ENCODE assay signal across 15 cellular contexts in the genomic region with DNA sequence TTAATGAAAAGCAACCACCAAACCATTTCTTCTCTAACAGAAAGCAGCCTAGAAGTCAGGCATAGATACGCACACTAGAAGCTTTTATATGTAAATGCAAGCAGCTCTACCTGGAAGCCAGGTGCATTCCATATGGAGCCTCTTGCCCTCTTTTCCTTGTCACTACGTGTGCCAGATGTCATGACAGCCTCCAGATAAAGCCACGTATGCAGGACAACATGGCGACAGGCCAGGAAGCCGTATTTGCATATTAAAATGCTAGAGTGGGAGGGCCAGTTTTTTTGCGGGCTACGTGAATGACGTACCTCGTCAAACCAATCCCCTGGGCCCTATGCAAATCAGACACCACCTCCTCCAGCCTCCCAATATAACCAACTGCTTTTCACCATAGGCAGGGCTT.
DNase-seq lines count a peak whose midpoint lies in the region; ATAC-seq and TF ChIP-seq lines count a peak whose summit lies in the region.
"Had no signal": no experiment of that assay in that cellular context is flagged by ENCODE, and none has a peak within 500 bp of the region (broad histone marks: within the 10 kb centered on the region; RNA-seq: fewer than 3 reads in every experiment).

No MANE protein-coding gene starts in this region.

- H3K9me3 Mint-ChIP-seq in GM23338, result no peaks in the 10 kb centered on the region
- H3K9me3 Mint-ChIP-seq in activated naive CD4-positive, alpha-beta T cell treated with anti-CD3 and anti-CD28 coated beads, Interleukin-2, amount 50 U/mL, for 72 hours, result peaks cover 7 to 19% of the 10 kb centered on the region in 2 donors
- H3K9me3 Mint-ChIP-seq in HFFc6, result peaks cover 49% of the 10 kb centered on the region

- H4K20me1 ChIP-seq in GM23338 (replicated peaks; ENCODE audit: insufficient read depth), result no peaks in the 10 kb centered on the region

- H3K4me3 ChIP-seq in GM23338 (no peak overlapping the region), body of pancreas (no peak overlapping the region)
- H3K4me3 ChIP-seq: A549, GM12878, HAP-1 had no signal

- peaks cover 12% of the 10 kb centered on the region for H3K4me1 Mint-ChIP-seq in GM23338
- no peaks in the 10 kb centered on the region for H3K4me1 Mint-ChIP-seq in HFFc6 (ENCODE audit: low read depth)
- H3K4me1 Mint-ChIP-seq: CD14-positive monocyte had no signal

- H3K27me3 Mint-ChIP-seq in GM23338 (ENCODE audit: insufficient read depth, low read depth, poor library complexity) (peaks cover 4% of the 10 kb centered on the region), HFFc6 (ENCODE audit: insufficient read depth) (no peaks in the 10 kb centered on the region)

- no peaks in the 10 kb centered on the region for H3K36me3 ChIP-seq in GM23338 (ENCODE audit: insufficient read depth)
- no peaks in the 10 kb centered on the region for H3K36me3 ChIP-seq in body of pancreas (replicated peaks in 1 of 2; ENCODE audit: insufficient read depth in 1 of 2, low read depth in 2 of 2)
- H3K36me3 ChIP-seq: HAP-1 had no signal

- H3K27me3 ChIP-seq in GM23338 (ENCODE audit: insufficient read depth), result no peaks in the 10 kb centered on the region
- no peaks in the 10 kb centered on the region for H3K27me3 ChIP-seq in body of pancreas

- H3K4me2 ChIP-seq in GM23338, result 0 out of 2 replicates have a peak overlapping the region, but pooled peaks have one; percentile 15
- H3K4me2 ChIP-seq: A549 had no signal

- H3K36me3 Mint-ChIP-seq in GM23338 (ENCODE audit: low read depth) (peaks cover 6% of the 10 kb centered on the region; the same call in 1 of the 3 replicates), HFFc6 (ENCODE audit: low read depth) (no peaks in the 10 kb centered on the region)
- no peaks in the 10 kb centered on the region for H3K36me3 Mint-ChIP-seq in activated naive CD4-positive, alpha-beta T cell treated with anti-CD3 and anti-CD28 coated beads, Interleukin-2, amount 50 U/mL, for 72 hours
- H3K36me3 Mint-ChIP-seq: CD14-positive monocyte; CD8-positive, alpha-beta T cell had no signal

- H3K27ac ChIP-seq in GM23338 (ENCODE audit: low read depth), result no peak overlapping the region
- H3K27ac ChIP-seq in body of pancreas, result peak overlapping the region in 2 of 4 donors; percentile 31 to 53
- H3K27ac ChIP-seq: A549 had no signal

- H3F3A ChIP-seq in GM23338 (replicated peaks; ENCODE audit: low read depth), result no peaks in the 10 kb centered on the region

- H3K4me1 ChIP-seq in GM23338 (ENCODE audit: insufficient read depth), result peaks cover 9% of the 10 kb centered on the region
- peaks cover 10% of the 10 kb centered on the region for H3K4me1 ChIP-seq in body of pancreas
- H3K4me1 ChIP-seq: A549, HAP-1 had no signal

- no peaks in the 10 kb centered on the region for H3K79me2 ChIP-seq in GM23338 (replicated peaks; ENCODE audit: insufficient read depth)

- peak in 1 of 3 donors; percentile 28 for TF ChIP-seq POLR2A in body of pancreas (IDR thresholded peaks at IDR 0.05)

- intact Hi-C loops in body of pancreas (cut with DNase I), result no loop called here

- TF ChIP-seq CTCF in GM23338 (conservative IDR thresholded peaks at IDR 0.05; ENCODE audit: low read depth in 2 of 2) (no peak), body of pancreas (IDR thresholded peaks at IDR 0.05) (no peak), HFFc6 (IDR thresholded peaks at IDR 0.05) (no peak)

- H3K4me3 Mint-ChIP-seq in GM23338, result no peak overlapping the region
- H3K4me3 Mint-ChIP-seq in HFFc6, result no peak overlapping the region
- H3K4me3 Mint-ChIP-seq: CD14-positive monocyte; CD8-positive, alpha-beta T cell had no signal

- 53 to 65% methylated on average over 9 of the region's 9 CpGs for WGBS in body of pancreas, 2 donors

- no peak overlapping the region for H2AFZ ChIP-seq in GM23338

- H3K9me2 ChIP-seq in GM23338 (ENCODE audit: insufficient read depth), result peaks cover 13% of the 10 kb centered on the region

- peak; percentile 56 for ATAC-seq in GM23338
- peak; percentile 82 for ATAC-seq in body of pancreas
- ATAC-seq in activated naive CD4-positive, alpha-beta T cell treated with anti-CD3 and anti-CD28 coated beads, Interleukin-2, amount 50 U/mL, for 72 hours, result no peak
- ATAC-seq in GM19328 (IDR thresholded peaks at IDR 0.05; ENCODE audit: unreplicated experiment), result no peak
- ATAC-seq: A549; CD8-positive, alpha-beta T cell; GM12878 had no signal

- H3K27ac Mint-ChIP-seq in GM23338, result no peak overlapping the region
- H3K27ac Mint-ChIP-seq in activated naive CD4-positive, alpha-beta T cell treated with anti-CD3 and anti-CD28 coated beads, Interleukin-2, amount 50 U/mL, for 72 hours, result no peak overlapping the region
- no peak overlapping the region for H3K27ac Mint-ChIP-seq in HFFc6
- H3K27ac Mint-ChIP-seq: CD14-positive monocyte; CD8-positive, alpha-beta T cell had no signal

- H3K9me3 ChIP-seq in body of pancreas, result no peaks in the 10 kb centered on the region
- H3K9me3 ChIP-seq: A549, HAP-1 had no signal

- DNase-seq in Daoy (ENCODE audit: low read depth) (peak; percentile 2), GM23338 (ENCODE audit: low spot score) (peak; percentile 54), NCI-H2171 (lab: John Stamatoyannopoulos, UW) (peak; percentile 97), body of pancreas (peak; percentile 66 to 92 (median 85)), HFFc6 (no peak), germinal center (ENCODE audit: low spot score) (no peak)
- DNase-seq in activated naive CD4-positive, alpha-beta T cell treated with anti-CD3 and anti-CD28 coated beads, Interleukin-2, amount 50 U/mL, for 72 hours (ENCODE audit: low spot score in 2 of 2), result no peak
- DNase-seq: CD8-positive, alpha-beta T cell; COR-L47; GOT3 had no signal

TF ChIP-seq in GM23338, 12 proteins besides CTCF, POLR2A, EP300 and RAD21 (continues in another document):
- TF ChIP-seq STAT1 (IDR thresholded peaks at IDR 0.05; ENCODE audit: unreplicated experiment) (no peak), CREB1 (CRISPR knock-in tag; IDR thresholded peaks at IDR 0.05; ENCODE audit: low read depth) (no peak), NANOG (IDR thresholded peaks at IDR 0.05; ENCODE audit: borderline replicate concordance) (no peak)
- TF ChIP-seq, protein P1, sequence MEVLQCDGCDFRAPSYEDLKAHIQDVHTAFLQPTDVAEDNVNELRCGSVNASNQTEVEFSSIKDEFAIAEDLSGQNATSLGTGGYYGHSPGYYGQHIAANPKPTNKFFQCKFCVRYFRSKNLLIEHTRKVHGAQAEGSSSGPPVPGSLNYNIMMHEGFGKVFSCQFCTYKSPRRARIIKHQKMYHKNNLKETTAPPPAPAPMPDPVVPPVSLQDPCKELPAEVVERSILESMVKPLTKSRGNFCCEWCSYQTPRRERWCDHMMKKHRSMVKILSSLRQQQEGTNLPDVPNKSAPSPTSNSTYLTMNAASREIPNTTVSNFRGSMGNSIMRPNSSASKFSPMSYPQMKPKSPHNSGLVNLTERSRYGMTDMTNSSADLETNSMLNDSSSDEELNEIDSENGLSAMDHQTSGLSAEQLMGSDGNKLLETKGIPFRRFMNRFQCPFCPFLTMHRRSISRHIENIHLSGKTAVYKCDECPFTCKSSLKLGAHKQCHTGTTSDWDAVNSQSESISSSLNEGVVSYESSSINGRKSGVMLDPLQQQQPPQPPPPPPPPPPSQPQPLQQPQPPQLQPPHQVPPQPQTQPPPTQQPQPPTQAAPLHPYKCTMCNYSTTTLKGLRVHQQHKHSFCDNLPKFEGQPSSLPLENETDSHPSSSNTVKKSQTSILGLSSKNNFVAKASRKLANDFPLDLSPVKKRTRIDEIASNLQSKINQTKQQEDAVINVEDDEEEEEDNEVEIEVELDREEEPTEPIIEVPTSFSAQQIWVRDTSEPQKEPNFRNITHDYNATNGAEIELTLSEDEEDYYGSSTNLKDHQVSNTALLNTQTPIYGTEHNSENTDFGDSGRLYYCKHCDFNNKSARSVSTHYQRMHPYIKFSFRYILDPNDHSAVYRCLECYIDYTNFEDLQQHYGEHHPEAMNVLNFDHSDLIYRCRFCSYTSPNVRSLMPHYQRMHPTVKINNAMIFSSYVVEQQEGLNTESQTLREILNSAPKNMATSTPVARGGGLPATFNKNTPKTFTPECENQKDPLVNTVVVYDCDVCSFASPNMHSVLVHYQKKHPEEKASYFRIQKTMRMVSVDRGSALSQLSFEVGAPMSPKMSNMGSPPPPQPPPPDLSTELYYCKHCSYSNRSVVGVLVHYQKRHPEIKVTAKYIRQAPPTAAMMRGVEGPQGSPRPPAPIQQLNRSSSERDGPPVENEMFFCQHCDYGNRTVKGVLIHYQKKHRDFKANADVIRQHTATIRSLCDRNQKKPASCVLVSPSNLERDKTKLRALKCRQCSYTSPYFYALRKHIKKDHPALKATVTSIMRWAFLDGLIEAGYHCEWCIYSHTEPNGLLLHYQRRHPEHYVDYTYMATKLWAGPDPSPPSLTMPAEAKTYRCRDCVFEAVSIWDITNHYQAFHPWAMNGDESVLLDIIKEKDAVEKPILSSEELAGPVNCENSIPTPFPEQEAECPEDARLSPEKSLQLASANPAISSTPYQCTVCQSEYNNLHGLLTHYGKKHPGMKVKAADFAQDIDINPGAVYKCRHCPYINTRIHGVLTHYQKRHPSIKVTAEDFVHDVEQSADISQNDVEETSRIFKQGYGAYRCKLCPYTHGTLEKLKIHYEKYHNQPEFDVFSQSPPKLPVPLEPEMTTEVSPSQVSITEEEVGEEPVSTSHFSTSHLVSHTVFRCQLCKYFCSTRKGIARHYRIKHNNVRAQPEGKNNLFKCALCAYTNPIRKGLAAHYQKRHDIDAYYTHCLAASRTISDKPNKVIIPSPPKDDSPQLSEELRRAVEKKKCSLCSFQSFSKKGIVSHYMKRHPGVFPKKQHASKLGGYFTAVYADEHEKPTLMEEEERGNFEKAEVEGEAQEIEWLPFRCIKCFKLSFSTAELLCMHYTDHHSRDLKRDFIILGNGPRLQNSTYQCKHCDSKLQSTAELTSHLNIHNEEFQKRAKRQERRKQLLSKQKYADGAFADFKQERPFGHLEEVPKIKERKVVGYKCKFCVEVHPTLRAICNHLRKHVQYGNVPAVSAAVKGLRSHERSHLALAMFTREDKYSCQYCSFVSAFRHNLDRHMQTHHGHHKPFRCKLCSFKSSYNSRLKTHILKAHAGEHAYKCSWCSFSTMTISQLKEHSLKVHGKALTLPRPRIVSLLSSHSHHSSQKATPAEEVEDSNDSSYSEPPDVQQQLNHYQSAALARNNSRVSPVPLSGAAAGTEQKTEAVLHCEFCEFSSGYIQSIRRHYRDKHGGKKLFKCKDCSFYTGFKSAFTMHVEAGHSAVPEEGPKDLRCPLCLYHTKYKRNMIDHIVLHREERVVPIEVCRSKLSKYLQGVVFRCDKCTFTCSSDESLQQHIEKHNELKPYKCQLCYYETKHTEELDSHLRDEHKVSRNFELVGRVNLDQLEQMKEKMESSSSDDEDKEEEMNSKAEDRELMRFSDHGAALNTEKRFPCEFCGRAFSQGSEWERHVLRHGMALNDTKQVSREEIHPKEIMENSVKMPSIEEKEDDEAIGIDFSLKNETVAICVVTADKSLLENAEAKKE (CRISPR knock-in tag; IDR thresholded peaks at IDR 0.05), result no peak

Comparison
In these comparisons a context has a peak if more than half of its experiments do, and no peak if none do; other contexts are left out.
1. DNase-seq: peak in Daoy (single experiment), GM23338 (single experiment), NCI-H2171 (single experiment) and body of pancreas (4 of 4); none in activated naive CD4-positive, alpha-beta T cell treated with anti-CD3 and anti-CD28 coated beads, Interleukin-2, amount 50 U/mL, for 72 hours (0 of 2), HFFc6 (single experiment) and germinal center (single experiment).
2. ATAC-seq: peak in GM23338 (single experiment) and body of pancreas (single experiment); none in activated naive CD4-positive, alpha-beta T cell treated with anti-CD3 and anti-CD28 coated beads, Interleukin-2, amount 50 U/mL, for 72 hours (0 of 2) and GM19328 (single experiment).